1 cellular context compared by ENCODE assay signal in genomic region chr1:93078935-93079654, GRCh38.
TF ChIP-seq lines count a peak whose summit lies in the region.

TSS of gene MTF2 (plus strand) at chr1:93079283. CDS start at chr1:93079527, 244 bp downstream.

TF ChIP-seq in WTC11, 78 proteins besides CTCF, POLR2A, EP300 and RAD21 (continued from another document):
- TF ChIP-seq, protein P1, sequence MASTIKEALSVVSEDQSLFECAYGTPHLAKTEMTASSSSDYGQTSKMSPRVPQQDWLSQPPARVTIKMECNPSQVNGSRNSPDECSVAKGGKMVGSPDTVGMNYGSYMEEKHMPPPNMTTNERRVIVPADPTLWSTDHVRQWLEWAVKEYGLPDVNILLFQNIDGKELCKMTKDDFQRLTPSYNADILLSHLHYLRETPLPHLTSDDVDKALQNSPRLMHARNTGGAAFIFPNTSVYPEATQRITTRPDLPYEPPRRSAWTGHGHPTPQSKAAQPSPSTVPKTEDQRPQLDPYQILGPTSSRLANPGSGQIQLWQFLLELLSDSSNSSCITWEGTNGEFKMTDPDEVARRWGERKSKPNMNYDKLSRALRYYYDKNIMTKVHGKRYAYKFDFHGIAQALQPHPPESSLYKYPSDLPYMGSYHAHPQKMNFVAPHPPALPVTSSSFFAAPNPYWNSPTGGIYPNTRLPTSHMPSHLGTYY (CRISPR knock-in tag; IDR thresholded peaks at IDR 0.05): peak; percentile 61; the same call in 1 of the 2 replicates
- TF ChIP-seq ATF1 (CRISPR knock-in tag; IDR thresholded peaks at IDR 0.05) (peak; percentile 93), TCF7 (CRISPR knock-in tag; IDR thresholded peaks at IDR 0.05; ENCODE audit: low read depth) (peak; percentile 85), ATF3 (CRISPR knock-in tag; conservative IDR thresholded peaks at IDR 0.05) (peak; percentile 74; the same call in 1 of the 2 replicates), ZNF219 (CRISPR knock-in tag; IDR thresholded peaks at IDR 0.05; ENCODE audit: borderline replicate concordance) (no peak), FOXJ3 (CRISPR knock-in tag; IDR thresholded peaks at IDR 0.05; ENCODE audit: borderline replicate concordance) (peak; percentile 48; the same call in 1 of the 2 replicates), SOX15 (CRISPR knock-in tag; IDR thresholded peaks at IDR 0.05) (0 out of 2 replicates have a peak, but pooled peaks have one; percentile 21)
